In genomic region chr3:188941103-188941502, GRCh38 we compare ENCODE assay signal across 16 cellular contexts.
A peak's percentile ranks its signal among the peaks of the same experiment; 100 is the strongest.
DNase-seq lines count a peak whose midpoint lies in the region; ATAC-seq and TF ChIP-seq lines count a peak whose summit lies in the region.
"Had no signal": no experiment of that assay in that cellular context is flagged by ENCODE, and none has a peak within 500 bp of the region (broad histone marks: within the 10 kb centered on the region; RNA-seq: fewer than 3 reads in every experiment).

No MANE protein-coding gene starts in this region.

- peaks cover 0 to 29% (median 0%) of the 10 kb centered on the region in 3 donors for H3K4me1 ChIP-seq in gastroesophageal sphincter

- POLR2A ChIA-PET in activated CD8-positive, alpha-beta T cell treated with anti-CD3 and anti-CD28 coated beads, Interleukin-2, amount 10 ng/mL, durations not matched to agents 7 days and 5 days (lab: Charles Lee) = interaction anchor here (0.6 kb wide), 1 partner anchor 169 kb away, joined by 3 read pairs; no protein-coding TSS in a partner anchor

- H3K27me3 ChIP-seq in gastroesophageal sphincter = no peaks in the 10 kb centered on the region

- DNase-seq in AML-193 (lab: John Stamatoyannopoulos, UW) = peak; percentile 30 to 55
- DNase-seq in NOMO-1 treated with DMSO at 0.1 percent for 48 hours (lab: John Stamatoyannopoulos, UW; ENCODE audit: unreplicated experiment) = peak; percentile 97
- DNase-seq in sciatic nerve (ENCODE audit: low spot score) = no peak
- no peak for DNase-seq in stimulated activated CD4-positive, alpha-beta T cell treated with anti-CD3 and anti-CD28 coated beads, Interleukin-4, amount 100 ng/mL, for 24 hours
- no peak for DNase-seq in activated CD8-positive, alpha-beta T cell treated with anti-CD3 and anti-CD28 coated beads, Interleukin-2, amount 10 ng/mL, durations not matched to agents 7 days and 5 days
- DNase-seq in NCI-H1417 (lab: John Stamatoyannopoulos, UW) = no peak
- DNase-seq: activated CD4-positive, CD25-positive, alpha-beta regulatory T cell treated with anti-CD3 and anti-CD28 coated beads, Interleukin-2, amount 50 U/mL, for 72 hours; Calu3; central memory CD4-positive, alpha-beta T cell; H7; NCI-H187; stimulated activated CD4-positive, alpha-beta T cell treated with anti-CD3 and anti-CD28 coated beads, Interleukin-2, amount 100 ng/mL, for 24 hours had no signal

- peaks cover 7% of the 10 kb centered on the region for H3K27me3 Mint-ChIP-seq in activated CD8-positive, alpha-beta T cell treated with anti-CD3 and anti-CD28 coated beads, Interleukin-2, amount 10 ng/mL, durations not matched to agents 7 days and 5 days (ENCODE audit: low read depth)

- CTCF ChIA-PET in activated CD8-positive, alpha-beta T cell treated with anti-CD3 and anti-CD28 coated beads, Interleukin-2, amount 10 ng/mL, durations not matched to agents 7 days and 5 days (lab: Charles Lee) = interaction anchor here (0.6 to 1.2 kb wide), 3 partner anchors 14 to 375 kb away, joined by 3 to 5 read pairs (median 4); no protein-coding TSS in a partner anchor

- H3K4me1 Mint-ChIP-seq in activated CD8-positive, alpha-beta T cell treated with anti-CD3 and anti-CD28 coated beads, Interleukin-2, amount 10 ng/mL, durations not matched to agents 7 days and 5 days (ENCODE audit: low read depth) = no peaks in the 10 kb centered on the region

- H3K4me3 ChIP-seq in gastroesophageal sphincter = no peak overlapping the region
- H3K4me3 ChIP-seq: K562 had no signal

- peak overlapping the region in 3 of 4 donors; percentile 18 to 41 (median 39) for H3K27ac ChIP-seq in gastroesophageal sphincter

- no peak for ATAC-seq in gastroesophageal sphincter
- ATAC-seq in sciatic nerve = peak; percentile 47
- ATAC-seq in GM21381 (IDR thresholded peaks at IDR 0.05; ENCODE audit: unreplicated experiment) = no peak
- no peak for ATAC-seq in activated CD8-positive, alpha-beta T cell treated with anti-CD3 and anti-CD28 coated beads, Interleukin-2, amount 10 ng/mL, durations not matched to agents 7 days and 5 days
- ATAC-seq: activated naive CD4-positive, alpha-beta T cell treated with anti-CD3 and anti-CD28 coated beads, Interleukin-2, amount 50 U/mL, for 72 hours; K562 had no signal

- no peak for TF ChIP-seq POLR2A in gastroesophageal sphincter (IDR thresholded peaks at IDR 0.05)

- H3K9me3 Mint-ChIP-seq in activated CD8-positive, alpha-beta T cell treated with anti-CD3 and anti-CD28 coated beads, Interleukin-2, amount 10 ng/mL, durations not matched to agents 7 days and 5 days (ENCODE audit: insufficient read depth) = no peaks in the 10 kb centered on the region

- H3K4me3 Mint-ChIP-seq in activated CD8-positive, alpha-beta T cell treated with anti-CD3 and anti-CD28 coated beads, Interleukin-2, amount 10 ng/mL, durations not matched to agents 7 days and 5 days = no peak overlapping the region

- no peak for TF ChIP-seq CTCF in gastroesophageal sphincter (IDR thresholded peaks at IDR 0.05)

- no peaks in the 10 kb centered on the region for H3K9me3 ChIP-seq in gastroesophageal sphincter

- H3K36me3 ChIP-seq in gastroesophageal sphincter = no peaks in the 10 kb centered on the region

- 89 to 97% methylated on average over 3 of the region's 3 CpGs for WGBS in gastroesophageal sphincter (ENCODE audit: low coverage in 1 of 2), 2 donors

- no peak for TF ChIP-seq EP300 in gastroesophageal sphincter (IDR thresholded peaks at IDR 0.05)

- H3K27ac Mint-ChIP-seq in activated CD8-positive, alpha-beta T cell treated with anti-CD3 and anti-CD28 coated beads, Interleukin-2, amount 10 ng/mL, durations not matched to agents 7 days and 5 days = no peak overlapping the region
- H3K27ac Mint-ChIP-seq: activated naive CD4-positive, alpha-beta T cell treated with anti-CD3 and anti-CD28 coated beads, Interleukin-2, amount 50 U/mL, for 72 hours had no signal

- H3K36me3 Mint-ChIP-seq in activated CD8-positive, alpha-beta T cell treated with anti-CD3 and anti-CD28 coated beads, Interleukin-2, amount 10 ng/mL, durations not matched to agents 7 days and 5 days (ENCODE audit: low read depth) = no peaks in the 10 kb centered on the region

- intact Hi-C loops in sciatic nerve (cut with DNase I) = no loop called here

Comparison
In these comparisons a context has a peak if more than half of its experiments do, and no peak if none do; other contexts are left out.
1. DNase-seq: peak in AML-193 (2 of 2) and NOMO-1 treated with DMSO at 0.1 percent for 48 hours (single experiment); none in sciatic nerve (single experiment), stimulated activated CD4-positive, alpha-beta T cell treated with anti-CD3 and anti-CD28 coated beads, Interleukin-4, amount 100 ng/mL, for 24 hours (single experiment), activated CD8-positive, alpha-beta T cell treated with anti-CD3 and anti-CD28 coated beads, Interleukin-2, amount 10 ng/mL, durations not matched to agents 7 days and 5 days (single experiment) and NCI-H1417 (0 of 3).